8 cellular contexts compared by ENCODE assay signal in genomic region chr6:89146748-89147715, GRCh38. TPM values are rescaled to one million over a fixed set of nuclear protein-coding genes. Genes with fewer than 3 reads are reported as not detected.
DNase-seq lines count a peak whose midpoint lies in the region; ATAC-seq and TF ChIP-seq lines count a peak whose summit lies in the region.

No MANE protein-coding gene starts in this region.

- ATAC-seq in GM21390 (IDR thresholded peaks at IDR 0.05; ENCODE audit: unreplicated experiment) (no peak), HG02852 (IDR thresholded peaks at IDR 0.05; ENCODE audit: unreplicated experiment) (no peak)

- BruUV-seq in Calu3 (replicated peaks; lab: Mats Ljungman, UMichigan) = TSS peak; percentile 58

- DNase-seq in Calu3 (no peak), HS-27A (ENCODE audit: low read depth) (peak; percentile 20), WERI-Rb-1 (no peak), fibroblast of the aortic adventitia (ENCODE audit: low read depth) (peak; percentile 40), non-pigmented ciliary epithelial cell (ENCODE audit: low read depth) (peak; percentile 36), SHP77 (lab: John Stamatoyannopoulos, UW) (no peak)

- TF ChIP-seq CTCF in Calu3 (IDR thresholded peaks at IDR 0.05; ENCODE audit: unreplicated experiment) (no peak), WERI-Rb-1 (IDR thresholded peaks at IDR 0.05; ENCODE audit: low read depth, low read length) (no peak), fibroblast of the aortic adventitia (IDR thresholded peaks at IDR 0.05; ENCODE audit: insufficient read depth, low read length) (no peak)

- peaks cover 25% of the 10 kb centered on the region for H3K4me1 Mint-ChIP-seq in Calu3 (ENCODE audit: low read depth, unreplicated experiment)

- H3K4me3 ChIP-seq in WERI-Rb-1 (ENCODE audit: low read depth, low read length) = peak overlapping the region; percentile 72
- H3K4me3 ChIP-seq in fibroblast of the aortic adventitia (ENCODE audit: low read depth, low read length) = peak overlapping the region; percentile 70

- intact Hi-C loops in Calu3 (cut with micrococcal nuclease; ENCODE audit: unreplicated experiment) = no loop called here

- H3K9me3 Mint-ChIP-seq in Calu3 (ENCODE audit: low read depth, unreplicated experiment) = no peaks in the 10 kb centered on the region

- peak overlapping the region; percentile 77 for H3K27ac ChIP-seq in WERI-Rb-1

- CTCF ChIA-PET in Calu3 (lab: Charles Lee) = interaction anchor here (0.7 to 1.3 kb wide), 3 partner anchors 25 to 164 kb away, joined by 3 to 6 read pairs (median 6); partner anchors contain the start of gene PNRC1

- H3K36me3 Mint-ChIP-seq in Calu3 (ENCODE audit: insufficient read depth, unreplicated experiment) = peaks cover 38% of the 10 kb centered on the region

- H3K4me3 Mint-ChIP-seq in Calu3 (ENCODE audit: low read depth, unreplicated experiment) = peak overlapping the region; percentile 81

- no peaks in the 10 kb centered on the region for H3K9me3 ChIP-seq in WERI-Rb-1 (ENCODE audit: severe bottlenecking)

- H3K27me3 Mint-ChIP-seq in Calu3 (ENCODE audit: unreplicated experiment) = no peaks in the 10 kb centered on the region

- peak overlapping the region; percentile 84 for H3K27ac Mint-ChIP-seq in Calu3 (ENCODE audit: unreplicated experiment)

- peaks cover 10% of the 10 kb centered on the region for H3K36me3 ChIP-seq in WERI-Rb-1

- H3K27me3 ChIP-seq in WERI-Rb-1 (ENCODE audit: insufficient read depth, low read depth, severe bottlenecking) = no peaks in the 10 kb centered on the region

RNA-seq across cellular contexts. Expression of gene PM20D2, which starts 1.2 kb away (rescaled TPM):
- total RNA-seq in Calu3 (2022) = 26.6 and 33.2 TPM in 2 replicates
- total RNA-seq in fibroblast of the aortic adventitia (ENCODE audit: low replicate concordance) = 2.6 and 5.2 TPM in 2 replicates

RNA-seq across cellular contexts. Expression of gene SRSF12, which starts 29.2 kb away (rescaled TPM):
- total RNA-seq in Calu3 (2022) = 1.7 and 1.8 TPM in 2 replicates
- total RNA-seq in fibroblast of the aortic adventitia (ENCODE audit: low replicate concordance) = 0.09 and 0.33 TPM in 2 replicates

Comparison
In these comparisons a context has a peak if more than half of its experiments do, and no peak if none do; other contexts are left out.
1. DNase-seq: peak in HS-27A (single experiment), fibroblast of the aortic adventitia (single experiment) and non-pigmented ciliary epithelial cell (single experiment); none in Calu3 (single experiment), WERI-Rb-1 (single experiment) and SHP77 (0 of 2).